18 cellular contexts compared by ENCODE assay signal in genomic region chr2:102313025-102313424, GRCh38. TPM values are rescaled to one million over a fixed set of nuclear protein-coding genes. Genes with fewer than 3 reads are reported as not detected.
DNase-seq lines count a peak whose midpoint lies in the region; ATAC-seq and TF ChIP-seq lines count a peak whose summit lies in the region.
"Had no signal": no experiment of that assay in that cellular context is flagged by ENCODE, and none has a peak within 500 bp of the region (broad histone marks: within the 10 kb centered on the region; RNA-seq: fewer than 3 reads in every experiment).

No MANE protein-coding gene starts in this region.

- no peaks in the 10 kb centered on the region for H3K27me3 Mint-ChIP-seq in WTC11 (ENCODE audit: low read depth)
- H3K27me3 Mint-ChIP-seq: brain had no signal

- H3K27ac ChIP-seq in aorta (ENCODE audit: low read depth in 1 of 2, low read length in 2 of 2) = no peak overlapping the region
- H3K27ac ChIP-seq: BLaER1, neural progenitor cell, right atrium auricular region had no signal

- ATAC-seq in WTC11 = no peak
- no peak for ATAC-seq in Right ventricle myocardium superior (ENCODE audit: poor library complexity)
- ATAC-seq in aorta (ENCODE audit: low FRiP score) = no peak

- H3K4me1 Mint-ChIP-seq in WTC11 = no peaks in the 10 kb centered on the region
- H3K4me1 Mint-ChIP-seq: brain, memory B cell, neural progenitor cell had no signal

- TF ChIP-seq CTCF in WTC11 (IDR thresholded peaks at IDR 0.05) = no peak

- H3K36me3 Mint-ChIP-seq in WTC11 = peaks cover 3% of the 10 kb centered on the region
- H3K36me3 Mint-ChIP-seq: brain, memory B cell, neural progenitor cell had no signal

- intact Hi-C loops in Right ventricle myocardium superior (cut with DNase I) (no loop called here), aorta (cut with DNase I) (no loop called here)

- H3K9me3 ChIP-seq in aorta (ENCODE audit: control insufficient read depth, low read length) = no peaks in the 10 kb centered on the region
- H3K9me3 ChIP-seq: BLaER1, right atrium auricular region had no signal

- H3K4me3 Mint-ChIP-seq in WTC11 = no peak overlapping the region
- H3K4me3 Mint-ChIP-seq: brain, memory B cell, neural progenitor cell had no signal

- CTCF ChIA-PET in WTC11 (lab: Charles Lee) = no interaction called here

- peaks cover 0 to 1% of the 10 kb centered on the region in 2 donors for H3K27me3 ChIP-seq in aorta (ENCODE audit: control insufficient read depth in 1 of 2, insufficient read depth in 2 of 2, low read length in 1 of 2)
- H3K27me3 ChIP-seq: BLaER1, neural progenitor cell, right atrium auricular region had no signal

- no peak overlapping the region for H3K27ac Mint-ChIP-seq in WTC11
- H3K27ac Mint-ChIP-seq: brain, memory B cell, neural progenitor cell had no signal

- POLR2A ChIA-PET in WTC11 (lab: Charles Lee) = no interaction called here

- H3K4me1 ChIP-seq in aorta (ENCODE audit: control insufficient read depth in 1 of 2, insufficient read depth in 2 of 2, low read length in 2 of 2) = no peaks in the 10 kb centered on the region
- H3K4me1 ChIP-seq: BLaER1, neural progenitor cell, right atrium auricular region had no signal

- WGBS in aorta, 2 donors = 92 to 98% methylated on average over 2 of the region's 2 CpGs

- no peak overlapping the region for H3K4me3 ChIP-seq in aorta (ENCODE audit: low read length in 2 of 2)
- H3K4me3 ChIP-seq: BLaER1, neural progenitor cell, right atrium auricular region had no signal

- peaks cover 36% of the 10 kb centered on the region for H3K9me3 Mint-ChIP-seq in WTC11
- H3K9me3 Mint-ChIP-seq: memory B cell, neural progenitor cell had no signal

- no peaks in the 10 kb centered on the region for H3K36me3 ChIP-seq in aorta (ENCODE audit: control insufficient read depth in 1 of 2, insufficient read depth in 2 of 2, low read length in 1 of 2)
- H3K36me3 ChIP-seq: BLaER1, neural progenitor cell, right atrium auricular region had no signal

- DNase-seq in AG08395 (ENCODE audit: low spot score) = peak; percentile 13
- DNase-seq in HS-27A (ENCODE audit: low read depth) = peak; percentile 23
- peak; percentile 36 for DNase-seq in astrocyte of the hippocampus (ENCODE audit: low read depth, low spot score)
- DNase-seq in iris pigment epithelial cell (ENCODE audit: low read depth) = peak; percentile 77
- DNase-seq in WTC11 (ENCODE audit: low spot score) = no peak
- no peak for DNase-seq in NCI-H2171 treated with DMSO at 0.1 percent for 48 hours (lab: John Stamatoyannopoulos, UW)
- no peak for DNase-seq in Right ventricle myocardium superior
- no peak for DNase-seq in aorta
- DNase-seq: activated gamma-delta T cell, DMS79 treated with DMSO at 0.1 percent for 48 hours, H7, NCI-H1436 treated with DMSO at 0.1 percent for 48 hours, NCI-H446 treated with DMSO at 0.1 percent for 48 hours had no signal

TF ChIP-seq in WTC11, 78 proteins besides CTCF, POLR2A, EP300 and RAD21 (continues in another document):
- no peak for TF ChIP-seq NFATC4 (CRISPR knock-in tag; IDR thresholded peaks at IDR 0.05)
- no peak for TF ChIP-seq KAT7 (CRISPR knock-in tag; IDR thresholded peaks at IDR 0.05; ENCODE audit: borderline replicate concordance)
- no peak for TF ChIP-seq TCF7 (CRISPR knock-in tag; IDR thresholded peaks at IDR 0.05; ENCODE audit: low read depth)
- TF ChIP-seq IRF1 (CRISPR knock-in tag; IDR thresholded peaks at IDR 0.05) = no peak
- TF ChIP-seq, protein P1, sequence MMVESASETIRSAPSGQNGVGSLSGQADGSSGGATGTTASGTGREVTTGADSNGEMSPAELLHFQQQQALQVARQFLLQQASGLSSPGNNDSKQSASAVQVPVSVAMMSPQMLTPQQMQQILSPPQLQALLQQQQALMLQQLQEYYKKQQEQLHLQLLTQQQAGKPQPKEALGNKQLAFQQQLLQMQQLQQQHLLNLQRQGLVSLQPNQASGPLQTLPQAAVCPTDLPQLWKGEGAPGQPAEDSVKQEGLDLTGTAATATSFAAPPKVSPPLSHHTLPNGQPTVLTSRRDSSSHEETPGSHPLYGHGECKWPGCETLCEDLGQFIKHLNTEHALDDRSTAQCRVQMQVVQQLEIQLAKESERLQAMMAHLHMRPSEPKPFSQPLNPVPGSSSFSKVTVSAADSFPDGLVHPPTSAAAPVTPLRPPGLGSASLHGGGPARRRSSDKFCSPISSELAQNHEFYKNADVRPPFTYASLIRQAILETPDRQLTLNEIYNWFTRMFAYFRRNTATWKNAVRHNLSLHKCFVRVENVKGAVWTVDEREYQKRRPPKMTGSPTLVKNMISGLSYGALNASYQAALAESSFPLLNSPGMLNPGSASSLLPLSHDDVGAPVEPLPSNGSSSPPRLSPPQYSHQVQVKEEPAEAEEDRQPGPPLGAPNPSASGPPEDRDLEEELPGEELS (CRISPR knock-in tag; IDR thresholded peaks at IDR 0.05) = no peak
- TF ChIP-seq MYBL2 (CRISPR knock-in tag; IDR thresholded peaks at IDR 0.05) = no peak
- TF ChIP-seq, protein P2, sequence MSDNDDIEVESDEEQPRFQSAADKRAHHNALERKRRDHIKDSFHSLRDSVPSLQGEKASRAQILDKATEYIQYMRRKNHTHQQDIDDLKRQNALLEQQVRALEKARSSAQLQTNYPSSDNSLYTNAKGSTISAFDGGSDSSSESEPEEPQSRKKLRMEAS (CRISPR knock-in tag; IDR thresholded peaks at IDR 0.05) = no peak
- TF ChIP-seq TEAD1 (CRISPR knock-in tag; IDR thresholded peaks at IDR 0.05) = no peak
- TF ChIP-seq ZNF121 (CRISPR knock-in tag; IDR thresholded peaks at IDR 0.05) = no peak
- TF ChIP-seq, protein P3, sequence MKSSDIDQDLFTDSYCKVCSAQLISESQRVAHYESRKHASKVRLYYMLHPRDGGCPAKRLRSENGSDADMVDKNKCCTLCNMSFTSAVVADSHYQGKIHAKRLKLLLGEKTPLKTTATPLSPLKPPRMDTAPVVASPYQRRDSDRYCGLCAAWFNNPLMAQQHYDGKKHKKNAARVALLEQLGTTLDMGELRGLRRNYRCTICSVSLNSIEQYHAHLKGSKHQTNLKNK (CRISPR knock-in tag; IDR thresholded peaks at IDR 0.05) = no peak
- TF ChIP-seq, protein P4, sequence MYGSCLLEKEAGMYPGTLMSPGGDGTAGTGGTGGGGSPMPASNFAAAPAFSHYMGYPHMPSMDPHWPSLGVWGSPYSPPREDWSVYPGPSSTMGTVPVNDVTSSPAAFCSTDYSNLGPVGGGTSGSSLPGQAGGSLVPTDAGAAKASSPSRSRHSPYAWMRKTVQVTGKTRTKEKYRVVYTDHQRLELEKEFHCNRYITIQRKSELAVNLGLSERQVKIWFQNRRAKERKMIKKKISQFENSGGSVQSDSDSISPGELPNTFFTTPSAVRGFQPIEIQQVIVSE (CRISPR knock-in tag; IDR thresholded peaks at IDR 0.05; ENCODE audit: borderline replicate concordance) = no peak
- TF ChIP-seq GABPB1 (CRISPR knock-in tag; IDR thresholded peaks at IDR 0.05) = no peak
- TF ChIP-seq, protein P5, sequence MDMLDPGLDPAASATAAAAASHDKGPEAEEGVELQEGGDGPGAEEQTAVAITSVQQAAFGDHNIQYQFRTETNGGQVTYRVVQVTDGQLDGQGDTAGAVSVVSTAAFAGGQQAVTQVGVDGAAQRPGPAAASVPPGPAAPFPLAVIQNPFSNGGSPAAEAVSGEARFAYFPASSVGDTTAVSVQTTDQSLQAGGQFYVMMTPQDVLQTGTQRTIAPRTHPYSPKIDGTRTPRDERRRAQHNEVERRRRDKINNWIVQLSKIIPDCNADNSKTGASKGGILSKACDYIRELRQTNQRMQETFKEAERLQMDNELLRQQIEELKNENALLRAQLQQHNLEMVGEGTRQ (CRISPR knock-in tag; IDR thresholded peaks at IDR 0.05) = no peak
- no peak for TF ChIP-seq RORB (CRISPR knock-in tag; IDR thresholded peaks at IDR 0.05)
- no peak for TF ChIP-seq AFF4 (CRISPR knock-in tag; IDR thresholded peaks at IDR 0.05; ENCODE audit: borderline replicate concordance)
- no peak for TF ChIP-seq CREM (CRISPR knock-in tag; IDR thresholded peaks at IDR 0.05)
- no peak for TF ChIP-seq MXD4 (CRISPR knock-in tag; IDR thresholded peaks at IDR 0.05; ENCODE audit: borderline replicate concordance)

RNA-seq across cellular contexts. Expression of gene IL1RL1, which starts 1.7 kb away (rescaled TPM):
- total RNA-seq in WTC11 (2021) (0.05 TPM in 1 of 3 replicates, not detected in the others), Right ventricle myocardium superior (1.3 TPM), aorta (1 to 10 TPM; 7.4 to 8.1 TPM)
- polyA plus RNA-seq in aorta = 1 to 10 TPM; 2.5 to 6.9 TPM
- total RNA-seq: H7 had no signal

RNA-seq across cellular contexts. Expression of gene IL18R1, which starts 42.6 kb away (rescaled TPM):
- total RNA-seq in WTC11 (2021) = 0.25 to 0.46 TPM in 2 of 3 replicates, not detected in the other
- total RNA-seq in Right ventricle myocardium superior = 0.67 TPM
- total RNA-seq in aorta = 10 to 100 TPM in 1 of 2 donors, 1 to 10 TPM in 1; 8.0 to 11.0 TPM
- 1 to 10 TPM in 1 of 2 donors, under 1 TPM in 1; 0.33 to 1.6 TPM for polyA plus RNA-seq in aorta

Comparison
In these comparisons a context has a peak if more than half of its experiments do, and no peak if none do; other contexts are left out.
1. DNase-seq: peak in AG08395 (single experiment), HS-27A (single experiment), astrocyte of the hippocampus (single experiment) and iris pigment epithelial cell (single experiment); none in WTC11 (single experiment), NCI-H2171 treated with DMSO at 0.1 percent for 48 hours (single experiment), Right ventricle myocardium superior (single experiment) and aorta (0 of 2).